In the genomic region with DNA sequence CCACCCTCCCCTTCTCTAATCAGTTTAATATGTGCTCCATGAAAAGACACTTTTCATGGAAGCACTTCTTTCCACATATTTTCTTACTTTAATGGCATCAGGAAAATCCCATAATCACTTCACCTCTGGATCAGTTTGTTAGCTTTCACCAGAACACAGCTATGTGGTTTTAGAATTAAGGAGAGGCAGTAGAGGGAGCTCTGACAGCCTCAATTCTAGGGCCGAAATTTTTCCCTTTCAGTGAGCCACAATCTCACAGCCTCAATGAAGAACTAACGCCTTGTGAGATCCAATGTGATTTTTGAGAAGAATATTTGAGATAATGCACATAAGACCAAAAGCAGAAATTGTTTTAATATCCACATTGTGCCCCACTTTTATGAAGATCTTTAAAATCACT, we compare ENCODE assay signal across 18 cellular contexts.
DNase-seq lines count a peak whose midpoint lies in the region; ATAC-seq and TF ChIP-seq lines count a peak whose summit lies in the region.
"Had no signal": no experiment of that assay in that cellular context is flagged by ENCODE, and none has a peak within 500 bp of the region (broad histone marks: within the 10 kb centered on the region; RNA-seq: fewer than 3 reads in every experiment).

No MANE protein-coding gene starts in this region.

- no peak for DNase-seq in heart right ventricle
- DNase-seq in cardiac septum (ENCODE audit: low spot score): no peak
- peak; percentile 2 for DNase-seq in SW480 (ENCODE audit: low spot score)
- no peak for DNase-seq in left ventricle myocardium superior
- no peak for DNase-seq in stimulated activated naive CD8-positive, alpha-beta T cell treated with anti-CD3 and anti-CD28 coated beads, Interleukin-15, amount 100 ng/mL, for 72 hours
- no peak for DNase-seq in NCI-H1048 (lab: John Stamatoyannopoulos, UW)
- no peak for DNase-seq in T-helper 1 cell
- DNase-seq: Caco-2, NCI-H1417, PC-9, uterus had no signal

- H3K27ac ChIP-seq in heart right ventricle: peak overlapping the region in 1 of 10 donors; percentile 17
- H3K27ac ChIP-seq: PC-9, uterus had no signal

- H3K4me3 ChIP-seq in heart right ventricle: no peak overlapping the region
- H3K4me3 ChIP-seq: GM12878, PC-9, uterus had no signal

- peaks cover 20 to 21% of the 10 kb centered on the region in 2 donors for H3K9me3 Mint-ChIP-seq in stimulated activated naive CD8-positive, alpha-beta T cell treated with anti-CD3 and anti-CD28 coated beads, Interleukin-15, amount 100 ng/mL, for 72 hours

- peaks cover 0 to 11% (median 0%) of the 10 kb centered on the region in 9 donors for H3K4me1 ChIP-seq in heart right ventricle
- H3K4me1 ChIP-seq: Caco-2, uterus had no signal

- H3K27me3 Mint-ChIP-seq in stimulated activated naive CD8-positive, alpha-beta T cell treated with anti-CD3 and anti-CD28 coated beads, Interleukin-15, amount 100 ng/mL, for 72 hours: no peaks in the 10 kb centered on the region
- H3K27me3 Mint-ChIP-seq: central memory CD8-positive, alpha-beta T cell; memory B cell; natural killer cell treated with Interleukin-12 subunit alpha and Interleukin-12 subunit beta and Interleukin-15 and Interleukin-18, amount 100 ng/mL, for 72 hours; stimulated activated naive CD8-positive, alpha-beta T cell treated with anti-CD3 and anti-CD28 coated beads, Interleukin-15, Interleukin-2, amounts not matched to agents 100 ng/mL and 50 ng/mL, for 24 hours had no signal

- WGBS in heart right ventricle, 2 donors: 33 to 36% methylated on average over 2 of the region's 2 CpGs

- no peaks in the 10 kb centered on the region for H3K4me1 Mint-ChIP-seq in stimulated activated naive CD8-positive, alpha-beta T cell treated with anti-CD3 and anti-CD28 coated beads, Interleukin-15, amount 100 ng/mL, for 72 hours
- H3K4me1 Mint-ChIP-seq: central memory CD8-positive, alpha-beta T cell; memory B cell had no signal

- intact Hi-C loops in heart right ventricle (cut with DNase I) (no loop called here), cardiac septum (cut with DNase I) (no loop called here), left ventricle myocardium superior (cut with micrococcal nuclease) (no loop called here)

- peak in 6 of 9 donors; percentile 13 to 54 (median 42) for TF ChIP-seq CTCF in heart right ventricle (IDR thresholded peaks at IDR 0.05)

- H3K36me3 ChIP-seq in heart right ventricle: no peaks in the 10 kb centered on the region
- H3K36me3 ChIP-seq: uterus had no signal

- no peaks in the 10 kb centered on the region for H3K27me3 ChIP-seq in heart right ventricle
- H3K27me3 ChIP-seq: uterus had no signal

- no peak overlapping the region for H3K4me3 Mint-ChIP-seq in stimulated activated naive CD8-positive, alpha-beta T cell treated with anti-CD3 and anti-CD28 coated beads, Interleukin-15, amount 100 ng/mL, for 72 hours
- H3K4me3 Mint-ChIP-seq: central memory CD8-positive, alpha-beta T cell; memory B cell; natural killer cell treated with Interleukin-12 subunit alpha and Interleukin-12 subunit beta and Interleukin-15 and Interleukin-18, amount 100 ng/mL, for 72 hours; stimulated activated naive CD8-positive, alpha-beta T cell treated with anti-CD3 and anti-CD28 coated beads, Interleukin-15, Interleukin-2, amounts not matched to agents 100 ng/mL and 50 ng/mL, for 24 hours had no signal

- peaks cover 0 to 20% (median 0%) of the 10 kb centered on the region in 11 donors for H3K9me3 ChIP-seq in heart right ventricle
- H3K9me3 ChIP-seq: Caco-2, uterus had no signal

- ATAC-seq in heart right ventricle (peak in 6 of 8 donors; percentile 55 to 81 (median 74)), left ventricle myocardium superior (peak; percentile 79), HG03159 (IDR thresholded peaks at IDR 0.05; ENCODE audit: unreplicated experiment) (no peak)
- no peak for ATAC-seq in stimulated activated naive CD8-positive, alpha-beta T cell treated with anti-CD3 and anti-CD28 coated beads, Interleukin-15, amount 100 ng/mL, for 72 hours
- ATAC-seq: GM12878; HCT116; natural killer cell treated with Interleukin-12 subunit alpha and Interleukin-12 subunit beta and Interleukin-15 and Interleukin-18, amount 100 ng/mL, for 72 hours had no signal

- no peak overlapping the region for H3K27ac Mint-ChIP-seq in stimulated activated naive CD8-positive, alpha-beta T cell treated with anti-CD3 and anti-CD28 coated beads, Interleukin-15, amount 100 ng/mL, for 72 hours
- H3K27ac Mint-ChIP-seq: memory B cell; natural killer cell treated with Interleukin-12 subunit alpha and Interleukin-12 subunit beta and Interleukin-15 and Interleukin-18, amount 100 ng/mL, for 72 hours; stimulated activated naive CD8-positive, alpha-beta T cell treated with anti-CD3 and anti-CD28 coated beads, Interleukin-15, Interleukin-2, amounts not matched to agents 100 ng/mL and 50 ng/mL, for 24 hours had no signal

Comparison
In these comparisons a context has a peak if more than half of its experiments do, and no peak if none do; other contexts are left out.
1. ATAC-seq: peak in heart right ventricle (6 of 8) and left ventricle myocardium superior (single experiment); none in stimulated activated naive CD8-positive, alpha-beta T cell treated with anti-CD3 and anti-CD28 coated beads, Interleukin-15, amount 100 ng/mL, for 72 hours (single experiment) and HG03159 (single experiment).